Comparison of ENCODE assay signal across 7 cellular contexts in the genomic region with DNA sequence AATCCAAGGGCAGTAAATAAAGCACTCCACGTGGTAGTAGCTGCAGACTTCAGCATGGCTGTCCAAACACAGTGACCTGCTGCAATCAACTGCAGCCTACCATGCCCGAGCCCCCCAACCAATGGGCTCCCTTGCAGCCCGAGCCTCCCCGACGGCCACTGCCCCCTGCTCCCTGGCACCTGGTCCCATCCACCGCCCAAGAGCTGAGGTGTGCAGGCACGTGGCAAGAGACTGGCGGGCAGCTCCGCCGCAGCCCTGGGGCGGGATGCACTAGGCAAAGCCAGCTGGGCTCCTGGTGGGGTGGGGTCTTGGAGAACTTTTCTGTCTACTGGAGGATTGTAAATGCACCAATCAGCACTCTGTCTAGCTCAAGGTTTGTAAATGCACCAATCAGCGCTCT.
"Had no signal": no experiment of that assay in that cellular context is flagged by ENCODE, and none has a peak within 500 bp of the region (broad histone marks: within the 10 kb centered on the region; RNA-seq: fewer than 3 reads in every experiment).

No MANE protein-coding gene starts in this region.

- DNase-seq: H9, HCEC 1CT, KBM-7 had no signal

- H3K4me2 ChIP-seq: GM23338 had no signal

- FAIRE-seq: H1, H54 had no signal

- ATAC-seq: GM23338 had no signal

- H3K4me3 ChIP-seq: GM23338 had no signal

- H3K27ac ChIP-seq: HL-60 had no signal

- H2AFZ ChIP-seq: GM23338 had no signal
